ENCODE assay signal across 8 cellular contexts in the genomic region with DNA sequence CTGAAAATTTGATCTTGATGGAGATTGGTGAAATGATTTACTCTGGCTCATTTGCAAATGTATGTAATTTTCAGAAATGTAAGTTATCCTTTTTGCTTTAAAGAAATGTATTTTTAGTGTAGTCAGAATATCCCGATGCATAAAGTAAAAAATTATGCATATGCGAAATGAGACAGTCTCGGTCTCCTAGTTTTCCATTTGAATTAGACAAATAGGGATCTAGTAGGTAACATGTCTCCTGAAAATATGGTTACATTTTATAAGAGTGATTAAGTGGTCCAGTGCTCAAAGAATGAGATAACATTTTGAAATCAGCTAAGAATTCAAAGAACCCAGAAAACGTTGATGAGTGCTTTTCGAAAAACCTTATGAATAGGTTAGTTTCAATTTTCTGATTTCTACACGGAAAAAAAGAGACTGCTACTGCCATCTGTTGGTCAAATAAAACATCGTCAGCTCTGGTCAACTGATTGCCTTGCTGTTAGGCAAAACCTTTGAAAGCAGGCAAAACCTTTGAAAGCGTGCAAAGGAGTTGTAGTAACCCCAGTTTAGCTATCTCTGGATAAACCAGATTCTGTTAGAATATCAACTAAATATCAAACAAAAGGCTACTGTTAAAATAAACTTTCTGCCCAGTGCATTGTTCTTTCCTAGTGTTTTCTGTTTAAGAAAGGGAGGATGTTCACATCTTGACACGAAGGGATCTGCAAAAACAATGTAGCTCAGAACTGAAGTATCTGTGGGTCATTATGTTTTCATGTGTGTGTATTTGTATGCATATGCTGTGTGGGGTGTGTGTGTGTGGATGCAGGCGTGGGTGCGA. TPM values are rescaled to one million over a fixed set of nuclear protein-coding genes. Genes with fewer than 3 reads are reported as not detected.
DNase-seq lines count a peak whose midpoint lies in the region; ATAC-seq, FAIRE-seq and TF ChIP-seq lines count a peak whose summit lies in the region.

No MANE protein-coding gene starts in this region.

- no peak overlapping the region for H4K5ac ChIP-seq in mesendoderm (ENCODE audit: low read length)

- H3K4ac ChIP-seq in mesendoderm (ENCODE audit: low read depth, low read length) = no peak overlapping the region

- no peaks in the 10 kb centered on the region for H3K9me3 ChIP-seq in SJCRH30 (replicated peaks)

- peak; percentile 71 for ATAC-seq in GM21737 (IDR thresholded peaks at IDR 0.05; ENCODE audit: unreplicated experiment)

- no peak overlapping the region for H3K23ac ChIP-seq in mesendoderm (ENCODE audit: low read length)

- no peaks in the 10 kb centered on the region for H3K36me3 ChIP-seq in SJCRH30
- no peaks in the 10 kb centered on the region for H3K36me3 ChIP-seq in mesendoderm (ENCODE audit: control insufficient read depth, insufficient read depth, low read length)

- no peak overlapping the region for H3K4me2 ChIP-seq in mesendoderm (ENCODE audit: low read length)

- H3K79me1 ChIP-seq in mesendoderm (ENCODE audit: low read length) = no peaks in the 10 kb centered on the region

- H3K79me2 ChIP-seq in mesendoderm (ENCODE audit: control insufficient read depth, insufficient read depth, low read length) = no peaks in the 10 kb centered on the region

- in situ Hi-C loops in KBM-7 (cut with MboI; ENCODE audit: low pct_unique_long_range_greater_than_20kb, low sequenced_read_pairs) = no loop called here

- H4K8ac ChIP-seq in mesendoderm (ENCODE audit: low read depth, low read length) = no peak overlapping the region

- no peak overlapping the region for H3K9ac ChIP-seq in mesendoderm (ENCODE audit: low read length)

- TF ChIP-seq CTCF in coronary artery (IDR thresholded peaks at IDR 0.05) = peak; percentile 48

- H3K4me1 ChIP-seq in SJCRH30 = peaks cover 12% of the 10 kb centered on the region; the same call in 1 of the 2 replicates
- H3K4me1 ChIP-seq in mesendoderm (ENCODE audit: control insufficient read depth, low read depth, low read length) = no peaks in the 10 kb centered on the region

- no peak overlapping the region for H2BK120ac ChIP-seq in mesendoderm (ENCODE audit: low read depth, low read length)

- H2BK15ac ChIP-seq in mesendoderm (replicated peaks; ENCODE audit: low read depth) = no peak overlapping the region

- no peak overlapping the region for H2AK5ac ChIP-seq in mesendoderm (ENCODE audit: low read length)

- no peak overlapping the region for H2BK5ac ChIP-seq in mesendoderm (ENCODE audit: low read length)

- peak; percentile 30 for DNase-seq in stimulated activated CD4-positive, alpha-beta T cell treated with anti-CD3 and anti-CD28 coated beads, Interleukin-15, amount 100 ng/mL, for 24 hours
- no peak for DNase-seq in stimulated activated CD4-positive, alpha-beta T cell treated with anti-CD3 and anti-CD28 coated beads, Interleukin-4, amount 100 ng/mL, for 1 hour
- DNase-seq in KBM-7 = peak; percentile 54
- DNase-seq in SJCRH30 = peak; percentile 37 to 82
- no peak for DNase-seq in coronary artery (ENCODE audit: low spot score)
- DNase-seq in mesendoderm = peak; percentile 49
- DNase-seq in urothelium cell line (ENCODE audit: low spot score) = peak; percentile 21

- no peak overlapping the region for H3K18ac ChIP-seq in mesendoderm (ENCODE audit: low read length)

- H3K56ac ChIP-seq in mesendoderm (ENCODE audit: low read length) = no peak overlapping the region

- peak overlapping the region; percentile 50 for H3K4me3 ChIP-seq in SJCRH30
- peak overlapping the region; percentile 57 for H3K4me3 ChIP-seq in coronary artery
- no peak overlapping the region for H3K4me3 ChIP-seq in mesendoderm (ENCODE audit: low read length)

- no CpG with 5 or more reads among the region's 11 CpGs for WGBS in mesendoderm (ENCODE audit: extremely low coverage, insufficient coverage, low lambda C conversion rate)

- FAIRE-seq in urothelium cell line (lab: Jason Lieb, UNC) = no peak

- H3K27me3 ChIP-seq in SJCRH30 = no peaks in the 10 kb centered on the region
- no peaks in the 10 kb centered on the region for H3K27me3 ChIP-seq in mesendoderm (ENCODE audit: insufficient read depth, low read length, poor library complexity)

- H3K27ac ChIP-seq in SJCRH30 = peak overlapping the region; percentile 36; the same call in 1 of the 2 replicates
- H3K27ac ChIP-seq in coronary artery = no peak overlapping the region
- no peak overlapping the region for H3K27ac ChIP-seq in mesendoderm (ENCODE audit: low read depth, low read length)

RNA-seq across cellular contexts. Expression of gene CHMP2B, which starts 59.3 kb away (rescaled TPM):
- 39.6 and 44.7 TPM in 2 replicates for total RNA-seq in SJCRH30 (2014; rRNA removed; shearing (Covaris generic))
- polyA plus RNA-seq in mesendoderm (2013, experiment 1 of 2) = 59.9 TPM
- polyA plus RNA-seq in mesendoderm (2013, experiment 2 of 2) = 60.9 TPM

Comparison
In these comparisons a context has a peak if more than half of its experiments do, and no peak if none do; other contexts are left out.
1. DNase-seq: peak in stimulated activated CD4-positive, alpha-beta T cell treated with anti-CD3 and anti-CD28 coated beads, Interleukin-15, amount 100 ng/mL, for 24 hours (single experiment), KBM-7 (single experiment), SJCRH30 (2 of 2), mesendoderm (single experiment) and urothelium cell line (single experiment); none in stimulated activated CD4-positive, alpha-beta T cell treated with anti-CD3 and anti-CD28 coated beads, Interleukin-4, amount 100 ng/mL, for 1 hour (single experiment) and coronary artery (single experiment).